ENCODE assay signal across 9 cellular contexts in genomic region chr12:19288603-19289244, GRCh38.
A peak's percentile ranks its signal among the peaks of the same experiment; 100 is the strongest.
DNase-seq lines count a peak whose midpoint lies in the region; ATAC-seq and TF ChIP-seq lines count a peak whose summit lies in the region.
"Had no signal": no experiment of that assay in that cellular context is flagged by ENCODE, and none has a peak within 500 bp of the region (broad histone marks: within the 10 kb centered on the region; RNA-seq: fewer than 3 reads in every experiment).

No MANE protein-coding gene starts in this region.

- peak in 2 of 4 experiments; percentile 45 to 51 for TF ChIP-seq CTCF in sigmoid colon (IDR thresholded peaks at IDR 0.05)

- TF ChIP-seq EP300 in sigmoid colon (IDR thresholded peaks at IDR 0.05) = no peak

- H3K27me3 ChIP-seq in sigmoid colon = no peaks in the 10 kb centered on the region

- H3K9me3 ChIP-seq in sigmoid colon = no peaks in the 10 kb centered on the region

- DNase-seq in D341Med (ENCODE audit: low spot score) (peak; percentile 36), HCEC 1CT (peak; percentile 60), NCI-H2196 treated with DMSO at 0.1 percent for 48 hours (lab: John Stamatoyannopoulos, UW; ENCODE audit: unreplicated experiment) (peak; percentile 68), cerebellum (ENCODE audit: low spot score) (peak; percentile 33), medulla oblongata (ENCODE audit: extremely low spot score) (peak; percentile 47), NCI-H774 (lab: John Stamatoyannopoulos, UW) (no peak), sigmoid colon (no peak)

- 59 to 79% methylated on average over 2 of the region's 2 CpGs for WGBS in sigmoid colon, 2 donors

- H3K27ac ChIP-seq in sigmoid colon = no peak overlapping the region

- no peak overlapping the region for H3K4me3 ChIP-seq in sigmoid colon

- ATAC-seq in GM19023 (IDR thresholded peaks at IDR 0.05; ENCODE audit: unreplicated experiment) = no peak
- ATAC-seq: naive thymus-derived CD4-positive, alpha-beta T cell had no signal

- TF ChIP-seq POLR2A in sigmoid colon (IDR thresholded peaks at IDR 0.05) = no peak

- H3K36me3 ChIP-seq in sigmoid colon = peaks cover 0 to 2% (median under 1%) of the 10 kb centered on the region in 4 donors

- intact Hi-C loops in sigmoid colon (cut with DNase I) = loop anchor here (10.0 kb wide), 1 partner anchor 104 kb away; no protein-coding TSS in a partner anchor

- H3K4me1 ChIP-seq in sigmoid colon = peaks cover 0 to 22% (median 7%) of the 10 kb centered on the region in 4 donors

Comparison
In these comparisons a context has a peak if more than half of its experiments do, and no peak if none do; other contexts are left out.
1. DNase-seq: peak in D341Med (single experiment), HCEC 1CT (single experiment), NCI-H2196 treated with DMSO at 0.1 percent for 48 hours (single experiment), cerebellum (single experiment) and medulla oblongata (single experiment); none in NCI-H774 (single experiment) and sigmoid colon (single experiment).